16 cellular contexts compared by ENCODE assay signal in the genomic region with DNA sequence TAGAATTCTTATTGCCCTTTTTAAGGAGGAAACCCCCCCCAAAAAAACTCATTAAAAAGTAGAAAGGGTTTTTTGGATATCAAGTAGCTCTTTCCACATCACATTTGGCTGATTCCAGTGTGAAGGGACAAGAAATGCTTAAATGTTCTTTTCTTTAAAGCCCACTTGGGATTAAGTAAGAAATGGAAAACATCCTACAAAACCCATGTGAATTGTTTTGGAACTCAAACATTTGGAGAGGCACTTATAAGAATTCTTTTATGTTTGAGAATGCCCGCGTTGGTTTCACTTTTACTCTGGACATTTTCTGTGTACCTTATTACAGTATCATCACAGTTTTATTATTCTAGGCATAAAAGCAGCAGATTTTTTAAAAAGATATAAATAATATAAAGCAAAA.
DNase-seq lines count a peak whose midpoint lies in the region; ATAC-seq and TF ChIP-seq lines count a peak whose summit lies in the region.
"Had no signal": no experiment of that assay in that cellular context is flagged by ENCODE, and none has a peak within 500 bp of the region (broad histone marks: within the 10 kb centered on the region; RNA-seq: fewer than 3 reads in every experiment).

No MANE protein-coding gene starts in this region.

- peaks cover 4 to 35% (median 17%) of the 10 kb centered on the region in 12 donors for H3K4me1 ChIP-seq in heart left ventricle
- H3K4me1 ChIP-seq in vagina: peaks cover 22% of the 10 kb centered on the region
- H3K4me1 ChIP-seq: parathyroid adenoma had no signal

- no peak for ATAC-seq in heart left ventricle
- no peak for ATAC-seq in Right ventricle myocardium inferior
- ATAC-seq in HG02938 (IDR thresholded peaks at IDR 0.05; ENCODE audit: unreplicated experiment): no peak
- no peak for ATAC-seq in GM18502 (IDR thresholded peaks at IDR 0.05; ENCODE audit: poor library complexity, unreplicated experiment)
- ATAC-seq: K562 had no signal

- intact Hi-C loops in heart left ventricle (cut with DNase I) (loop anchor here in 7 of 10 donors (2.0 to 5.0 kb wide), 7 partner anchors 54 to 486 kb away; no protein-coding TSS in a partner anchor), Right ventricle myocardium inferior (cut with DNase I) (no loop called here), vagina (cut with DNase I) (loop anchor here (5.0 kb wide), 1 partner anchor 679 kb away; a partner anchor contains a TSS)

- H3K36me3 ChIP-seq in heart left ventricle (no peaks in the 10 kb centered on the region), vagina (no peaks in the 10 kb centered on the region)

- no peaks in the 10 kb centered on the region for H3K27me3 ChIP-seq in heart left ventricle
- H3K27me3 ChIP-seq in vagina: no peaks in the 10 kb centered on the region

- 30 to 56% (median 40%) methylated on average over 2 of the region's 2 CpGs for WGBS in heart left ventricle, 4 donors

- TF ChIP-seq POLR2A in heart left ventricle (IDR thresholded peaks at IDR 0.05) (no peak), vagina (IDR thresholded peaks at IDR 0.05) (no peak)

- DNase-seq in heart left ventricle: no peak
- DNase-seq in Right ventricle myocardium inferior (ENCODE audit: missing footprints): no peak
- no peak for DNase-seq in coronary artery (ENCODE audit: low spot score)
- peak; percentile 50 for DNase-seq in myocyte (ENCODE audit: low read depth)
- no peak for DNase-seq in vagina (ENCODE audit: extremely low spot score in 2 of 2)
- no peak for DNase-seq in NCI-H82 treated with DMSO at 0.1 percent for 48 hours (lab: John Stamatoyannopoulos, UW; ENCODE audit: unreplicated experiment)
- DNase-seq: CD8-positive, alpha-beta memory T cell; effector CD8-positive, alpha-beta T cell; immature natural killer cell; midbrain; NCI-H1417 treated with DMSO at 0.1 percent for 48 hours had no signal

- H3K9me3 ChIP-seq in heart left ventricle (no peaks in the 10 kb centered on the region), vagina (no peaks in the 10 kb centered on the region)

- peak overlapping the region in 8 of 12 donors; percentile 8 to 53 (median 34) for H3K27ac ChIP-seq in heart left ventricle
- peak overlapping the region in 1 of 2 donors; percentile 25 for H3K27ac ChIP-seq in coronary artery
- peak overlapping the region; percentile 0 for H3K27ac ChIP-seq in vagina
- H3K27ac ChIP-seq: parathyroid adenoma, VCaP had no signal

- peak overlapping the region in 9 of 12 donors; percentile 9 to 41 (median 27) for H3K4me3 ChIP-seq in heart left ventricle
- peak overlapping the region; percentile 53 for H3K4me3 ChIP-seq in coronary artery
- H3K4me3 ChIP-seq in vagina: peak overlapping the region in 1 of 2 donors; percentile 17
- H3K4me3 ChIP-seq: K562 had no signal

- TF ChIP-seq CTCF in heart left ventricle (IDR thresholded peaks at IDR 0.05) (no peak), coronary artery (IDR thresholded peaks at IDR 0.05) (no peak), vagina (IDR thresholded peaks at IDR 0.05) (no peak)
